ENCODE assay signal across 16 cellular contexts in the genomic region with DNA sequence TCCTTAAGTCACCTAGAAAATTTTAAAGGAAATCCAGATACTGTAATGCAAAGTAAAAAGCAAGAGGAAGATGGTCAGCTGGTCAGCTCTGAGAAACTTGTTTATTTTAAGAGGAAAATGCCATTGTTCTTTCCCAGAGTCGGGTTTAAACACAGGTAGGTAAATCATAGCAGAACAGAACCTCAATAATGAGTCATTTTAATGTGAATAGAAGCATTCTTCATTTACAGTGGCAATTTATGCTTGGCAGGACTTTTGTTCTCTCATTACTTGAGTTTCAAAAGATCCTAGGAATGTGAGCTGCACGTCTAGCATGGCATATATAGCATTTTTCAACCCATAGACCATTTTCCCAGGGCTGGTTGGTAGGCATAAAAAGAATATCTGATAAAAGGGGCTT.
"Had no signal": no experiment of that assay in that cellular context is flagged by ENCODE, and none has a peak within 500 bp of the region (broad histone marks: within the 10 kb centered on the region; RNA-seq: fewer than 3 reads in every experiment).

No MANE protein-coding gene starts in this region.

- H3K4me1 Mint-ChIP-seq: activated B cell treated with CpG ODN at 0.5 μM for 24 hours; activated CD4-positive, alpha-beta T cell treated with anti-CD3 and anti-CD28 coated beads, Interleukin-2, amount 10 ng/mL, durations not matched to agents 24 days and 14 days; activated naive CD4-positive, alpha-beta T cell treated with anti-CD3 and anti-CD28 coated beads, Interleukin-2, amount 50 U/mL, for 24 hours; memory B cell had no signal

- H3K4me3 Mint-ChIP-seq: activated B cell treated with CpG ODN at 0.5 μM for 24 hours; activated CD4-positive, alpha-beta T cell treated with anti-CD3 and anti-CD28 coated beads, Interleukin-2, amount 10 ng/mL, durations not matched to agents 24 days and 14 days; activated naive CD4-positive, alpha-beta T cell treated with anti-CD3 and anti-CD28 coated beads, Interleukin-2, amount 50 U/mL, for 24 hours; memory B cell had no signal

- H3K27ac ChIP-seq: cardiac muscle cell, colonic mucosa, pancreas had no signal

- H3K4me1 ChIP-seq: colonic mucosa, pancreas had no signal

- H3K36me3 Mint-ChIP-seq: memory B cell had no signal

- DNase-seq: activated B cell treated with CpG ODN at 0.5 μM for 24 hours; activated CD4-positive, alpha-beta T cell treated with anti-CD3 and anti-CD28 coated beads, Interleukin-2, amount 10 ng/mL, durations not matched to agents 24 days and 14 days; activated CD8-positive, alpha-beta memory T cell treated with anti-CD3 and anti-CD28 coated beads for 24 hours; activated T-cell treated with anti-CD3 and anti-CD28 coated beads for 4 hours; amygdala; colonic mucosa; effector CD4-positive, alpha-beta T cell; hippocampal formation; pancreas; small intestine; T-helper 2 cell had no signal

- H3K9me3 Mint-ChIP-seq: activated CD4-positive, alpha-beta T cell treated with anti-CD3 and anti-CD28 coated beads, Interleukin-2, amount 10 ng/mL, durations not matched to agents 24 days and 14 days had no signal

- H3K27me3 Mint-ChIP-seq: activated B cell treated with CpG ODN at 0.5 μM for 24 hours; activated CD4-positive, alpha-beta T cell treated with anti-CD3 and anti-CD28 coated beads, Interleukin-2, amount 10 ng/mL, durations not matched to agents 24 days and 14 days; activated naive CD4-positive, alpha-beta T cell treated with anti-CD3 and anti-CD28 coated beads, Interleukin-2, amount 50 U/mL, for 24 hours; memory B cell had no signal

- H3K27ac Mint-ChIP-seq: activated B cell treated with CpG ODN at 0.5 μM for 24 hours; activated CD4-positive, alpha-beta T cell treated with anti-CD3 and anti-CD28 coated beads, Interleukin-2, amount 10 ng/mL, durations not matched to agents 24 days and 14 days; activated naive CD4-positive, alpha-beta T cell treated with anti-CD3 and anti-CD28 coated beads, Interleukin-2, amount 50 U/mL, for 24 hours; activated T-helper 2 cell treated with anti-CD3 and anti-CD28 coated beads, Interferon-gamma antibody, Interleukin-2, Interleukin-4, amounts not matched to agents 10 μg/mL and 5 μg/mL and 100 μg/mL, durations not matched to agents 14 hours and 24 hours and 36 hours; memory B cell had no signal

- H3K36me3 ChIP-seq: cardiac muscle cell, colonic mucosa, pancreas had no signal

- ATAC-seq: left lobe of liver, pancreas had no signal

- H3K9me3 ChIP-seq: colonic mucosa, pancreas had no signal

- H3K27me3 ChIP-seq: cardiac muscle cell, colonic mucosa, pancreas had no signal

- H3K4me3 ChIP-seq: cardiac muscle cell, colonic mucosa, pancreas had no signal
